ENCODE assay signal across 8 cellular contexts in the genomic region with DNA sequence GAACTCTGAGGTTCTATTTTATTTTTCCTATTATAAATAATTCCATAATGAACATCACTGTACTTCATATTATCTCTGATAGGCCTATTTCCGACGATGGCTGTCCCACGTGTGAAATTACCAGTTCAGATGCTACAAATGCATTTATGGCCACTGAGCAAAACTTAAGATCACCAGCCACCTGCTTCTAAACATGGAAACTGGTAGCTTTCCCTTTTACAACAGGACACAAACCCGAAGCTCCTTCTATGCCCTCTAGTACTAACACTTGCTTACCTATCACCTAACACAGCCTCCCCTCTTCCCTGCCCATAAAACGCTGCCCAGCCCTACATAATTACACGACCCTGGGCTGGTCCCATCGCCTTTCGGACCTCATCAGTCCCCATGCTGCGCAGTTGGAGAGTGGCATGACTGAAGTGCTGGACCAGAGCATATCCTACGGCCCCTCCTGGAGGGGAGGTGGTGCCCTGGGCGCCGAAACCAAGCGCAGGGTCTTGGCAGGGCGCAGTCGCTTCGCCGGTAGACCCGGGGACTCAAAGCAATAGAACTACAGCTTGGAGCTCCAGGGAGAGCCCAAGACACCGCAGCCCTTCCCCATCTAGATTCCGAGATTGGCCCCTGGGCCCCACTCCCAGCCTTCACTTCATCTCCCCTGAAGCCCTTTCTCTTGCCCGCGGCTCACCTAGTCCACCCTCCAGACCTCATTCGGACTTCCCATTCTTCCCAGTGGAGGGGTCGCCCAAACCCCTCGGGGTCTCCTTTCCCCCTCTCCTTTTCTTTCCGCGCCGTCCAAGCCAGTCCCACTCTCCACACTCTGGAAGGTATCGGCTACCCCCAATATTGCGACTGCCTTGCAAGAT. TPM values are rescaled to one million over a fixed set of nuclear protein-coding genes. Genes with fewer than 3 reads are reported as not detected.
DNase-seq lines count a peak whose midpoint lies in the region; ATAC-seq, FAIRE-seq and TF ChIP-seq lines count a peak whose summit lies in the region.

No MANE protein-coding gene starts in this region.

- DNase-seq in BE2C (peak; percentile 28), astrocyte (ENCODE audit: low read depth) (no peak), HPDE6-E6E7 (ENCODE audit: extremely low spot score) (no peak), DMS153 treated with DMSO at 0.1 percent for 48 hours (lab: John Stamatoyannopoulos, UW; ENCODE audit: unreplicated experiment) (no peak)
- peak; percentile 31 for DNase-seq in stimulated activated CD4-positive, alpha-beta T cell treated with anti-CD3 and anti-CD28 coated beads, Interleukin-15, amount 100 ng/mL, for 24 hours

- peaks cover 2% of the 10 kb centered on the region for H3K9me3 Mint-ChIP-seq in astrocyte (ENCODE audit: unreplicated experiment)

- no peak overlapping the region for H3K27ac Mint-ChIP-seq in astrocyte (ENCODE audit: unreplicated experiment)

- H4K20me1 ChIP-seq in OCI-LY3 (ENCODE audit: insufficient read depth, low read length), result peaks cover 16% of the 10 kb centered on the region
- H4K20me1 ChIP-seq in astrocyte (ENCODE audit: insufficient read depth, low read length), result peaks cover 31% of the 10 kb centered on the region

- H3K9me3 ChIP-seq in BE2C (no peaks in the 10 kb centered on the region), OCI-LY3 (ENCODE audit: insufficient read depth, low read length) (no peaks in the 10 kb centered on the region), astrocyte (ENCODE audit: insufficient read depth, low read depth, low read length) (no peaks in the 10 kb centered on the region), iPS-20b (ENCODE audit: insufficient read depth, low read depth, low read length) (no peaks in the 10 kb centered on the region)

- H3K36me3 Mint-ChIP-seq in astrocyte (ENCODE audit: low read depth, unreplicated experiment), result peaks cover 13% of the 10 kb centered on the region

- H3K4me1 ChIP-seq in BE2C (peaks cover 3% of the 10 kb centered on the region), OCI-LY3 (ENCODE audit: low read length) (peaks cover 10% of the 10 kb centered on the region; the same call in 1 of the 2 replicates), astrocyte (ENCODE audit: insufficient read depth, low read length) (peaks cover 14% of the 10 kb centered on the region), iPS-20b (ENCODE audit: insufficient read depth, low read length) (peaks cover 6% of the 10 kb centered on the region)

- peaks cover 10% of the 10 kb centered on the region for H3K4me1 Mint-ChIP-seq in astrocyte (ENCODE audit: low read depth, unreplicated experiment)

- ATAC-seq in GM19351 (IDR thresholded peaks at IDR 0.05; ENCODE audit: unreplicated experiment), result peak; percentile 17

- H3K4me2 ChIP-seq in OCI-LY3 (ENCODE audit: low read length), result peak overlapping the region; percentile 95
- H3K4me2 ChIP-seq in astrocyte (ENCODE audit: low read length), result peak overlapping the region; percentile 99

- H3K27me3 ChIP-seq in BE2C (no peaks in the 10 kb centered on the region), OCI-LY3 (ENCODE audit: low read depth, low read length) (no peaks in the 10 kb centered on the region), astrocyte (ENCODE audit: insufficient read depth, low read length) (no peaks in the 10 kb centered on the region), iPS-20b (ENCODE audit: insufficient read depth, low read length) (peaks cover 20% of the 10 kb centered on the region; the same call in 1 of the 2 replicates)

- H3K9ac ChIP-seq in OCI-LY3 (ENCODE audit: low read length) (peak overlapping the region; percentile 87), astrocyte (ENCODE audit: low read length) (peak overlapping the region; percentile 89), iPS-20b (ENCODE audit: low read depth, low read length) (peak overlapping the region; percentile 71; the same call in 1 of the 2 replicates)

- peaks cover 6% of the 10 kb centered on the region for H3K36me3 ChIP-seq in BE2C
- H3K36me3 ChIP-seq in OCI-LY3 (replicated peaks; ENCODE audit: low read depth, low read length), result peaks cover 6% of the 10 kb centered on the region
- H3K36me3 ChIP-seq in astrocyte (ENCODE audit: insufficient read depth, low read length), result peaks cover 8% of the 10 kb centered on the region
- peaks cover 21% of the 10 kb centered on the region for H3K36me3 ChIP-seq in iPS-20b (ENCODE audit: insufficient read depth, low read depth, low read length)

- H3K4me3 Mint-ChIP-seq in astrocyte (ENCODE audit: unreplicated experiment), result peak overlapping the region; percentile 98

- H3K27me3 Mint-ChIP-seq in astrocyte (ENCODE audit: low read depth, unreplicated experiment), result no peaks in the 10 kb centered on the region

- peak overlapping the region; percentile 97 for H3K4me3 ChIP-seq in BE2C (ENCODE audit: low read depth, low read length)
- H3K4me3 ChIP-seq in OCI-LY3 (ENCODE audit: low read length), result peak overlapping the region; percentile 97
- peak overlapping the region; percentile 90 for H3K4me3 ChIP-seq in astrocyte (ENCODE audit: insufficient read depth, low read depth, low read length)
- H3K4me3 ChIP-seq in iPS-20b (ENCODE audit: low read length), result peak overlapping the region; percentile 78

- peak overlapping the region; percentile 79; the same call in 1 of the 2 replicates for H2AFZ ChIP-seq in OCI-LY3 (ENCODE audit: low read depth, low read length)
- H2AFZ ChIP-seq in astrocyte (ENCODE audit: low read depth, low read length), result peak overlapping the region; percentile 98

- H3K79me2 ChIP-seq in OCI-LY3 (ENCODE audit: low read length) (peaks cover 36% of the 10 kb centered on the region), astrocyte (ENCODE audit: insufficient read depth, low read length) (peaks cover 36% of the 10 kb centered on the region)

- no peak for FAIRE-seq in astrocyte (lab: Jason Lieb, UNC)

- H3K27ac ChIP-seq in OCI-LY3 (ENCODE audit: low read length), result peak overlapping the region; percentile 39; the same call in 1 of the 2 replicates
- H3K27ac ChIP-seq in astrocyte (ENCODE audit: low read depth, low read length), result peak overlapping the region; percentile 47
- no peak overlapping the region for H3K27ac ChIP-seq in iPS-20b (ENCODE audit: low read length)

- TF ChIP-seq CTCF in BE2C (IDR thresholded peaks at IDR 0.05; ENCODE audit: low read depth, low read length) (no peak), OCI-LY3 (IDR thresholded peaks at IDR 0.05; ENCODE audit: low read depth, low read length) (no peak), astrocyte (IDR thresholded peaks at IDR 0.05; ENCODE audit: insufficient read depth, low read depth, low read length) (no peak)

RNA-seq across cellular contexts. Expression of a gene that starts 1.0 kb away (rescaled TPM):
- 27.3 TPM for polyA plus RNA-seq in BE2C (2012; ENCODE audit: insufficient read depth, insufficient read length, low read depth)
- 24.6 and 26.3 TPM in 2 replicates for total RNA-seq in astrocyte

RNA-seq across cellular contexts. Expression of a gene that starts 33.2 kb away (rescaled TPM):
- 289 TPM for polyA plus RNA-seq in BE2C (2012; ENCODE audit: insufficient read depth, insufficient read length, low read depth)
- total RNA-seq in astrocyte, result not detected in 2 replicates

Comparison
In these comparisons a context has a peak if more than half of its experiments do, and no peak if none do; other contexts are left out.
1. DNase-seq: peak in BE2C (single experiment) and stimulated activated CD4-positive, alpha-beta T cell treated with anti-CD3 and anti-CD28 coated beads, Interleukin-15, amount 100 ng/mL, for 24 hours (single experiment); none in astrocyte (single experiment), HPDE6-E6E7 (single experiment) and DMS153 treated with DMSO at 0.1 percent for 48 hours (single experiment).
2. Peak in every context shown above with its lines, with median percentiles within 50 percentile points of each other: H3K4me3 ChIP-seq and H3K9ac ChIP-seq.